In genomic region chr4:88623097-88623496, GRCh38 we compare ENCODE assay signal across 13 cellular contexts. TPM values are rescaled to one million over a fixed set of nuclear protein-coding genes. Genes with fewer than 3 reads are reported as not detected.
DNase-seq lines count a peak whose midpoint lies in the region; ATAC-seq and TF ChIP-seq lines count a peak whose summit lies in the region.
"Had no signal": no experiment of that assay in that cellular context is flagged by ENCODE, and none has a peak within 500 bp of the region (broad histone marks: within the 10 kb centered on the region; RNA-seq: fewer than 3 reads in every experiment).

No MANE protein-coding gene starts in this region.

- H3K4me1 ChIP-seq in ACC112 (ENCODE audit: control insufficient read depth, insufficient read depth, low read length, unreplicated experiment), result peaks cover 50% of the 10 kb centered on the region
- H3K4me1 ChIP-seq in left lung, result peaks cover 0 to 16% of the 10 kb centered on the region in 2 donors

- H3K36me3 ChIP-seq in ACC112 (ENCODE audit: insufficient read depth, low read length), result peaks cover 9% of the 10 kb centered on the region; the same call in 1 of the 2 replicates
- H3K36me3 ChIP-seq in left lung, result peaks cover 0 to 3% of the 10 kb centered on the region in 2 donors
- H3K36me3 ChIP-seq: thoracic aorta had no signal

- H3K4me3 ChIP-seq in ACC112 (ENCODE audit: low read depth, low read length), result no peak overlapping the region
- H3K4me3 ChIP-seq in HFF-Myc (replicated peaks; ENCODE audit: low read depth, low read length), result no peak overlapping the region
- no peak overlapping the region for H3K4me3 ChIP-seq in left lung
- H3K4me3 ChIP-seq: thoracic aorta had no signal

- no peaks in the 10 kb centered on the region for H3K27me3 ChIP-seq in ACC112 (ENCODE audit: insufficient read depth, low read length)
- H3K27me3 ChIP-seq in left lung, result no peaks in the 10 kb centered on the region

- peaks cover 4% of the 10 kb centered on the region for H3K79me2 ChIP-seq in ACC112 (ENCODE audit: control insufficient read depth, insufficient read depth, low read length, unreplicated experiment)

- H2AFZ ChIP-seq in ACC112 (ENCODE audit: low read length, unreplicated experiment), result no peak overlapping the region

- DNase-seq in HFF-Myc (ENCODE audit: extremely low read depth, low read depth) (peak; percentile 49), amniotic epithelial cell (ENCODE audit: low read depth) (peak; percentile 97), left lung (no peak), GM13976 (ENCODE audit: low spot score) (no peak), NCI-H526 (lab: John Stamatoyannopoulos, UW) (no peak)
- DNase-seq: CD8-positive, alpha-beta memory T cell; kidney; stimulated activated CD4-positive, alpha-beta T cell treated with anti-CD3 and anti-CD28 coated beads, Interleukin-4, amount 100 ng/mL, for 4 hours had no signal

- TF ChIP-seq CTCF in HFF-Myc (IDR thresholded peaks at IDR 0.05; ENCODE audit: low read depth, low read length, missing control alignments) (no peak), left lung (IDR thresholded peaks at IDR 0.05) (no peak), GM13976 (IDR thresholded peaks at IDR 0.05; ENCODE audit: borderline replicate concordance, control extremely low read depth, extremely low read depth, insufficient read depth, missing control alignments) (no peak)

- H3K9me3 ChIP-seq in left lung, result peaks cover 0 to 6% of the 10 kb centered on the region in 2 donors
- H3K9me3 ChIP-seq: thoracic aorta had no signal

- in situ Hi-C loops in GM13976 (cut with MboI; ENCODE audit: low sequenced_read_pairs, unreplicated experiment), result no loop called here

- intact Hi-C loops in left lung (cut with DNase I), result no loop called here

- H3K27ac ChIP-seq in ACC112 (ENCODE audit: low read depth, low read length) (peak overlapping the region; percentile 89), left lung (no peak overlapping the region)
- H3K27ac ChIP-seq: thoracic aorta had no signal

- peak; percentile 33 for ATAC-seq in left lung
- no peak for ATAC-seq in HG03439 (IDR thresholded peaks at IDR 0.05; ENCODE audit: unreplicated experiment)
- no peak for ATAC-seq in GM21447 (IDR thresholded peaks at IDR 0.05; ENCODE audit: unreplicated experiment)
- ATAC-seq: Right ventricle myocardium inferior had no signal

RNA-seq across cellular contexts. Expression of gene HERC3, which starts 30.8 kb away (rescaled TPM):
- 10 to 100 TPM; 31.9 to 43.8 TPM for total RNA-seq in left lung

Comparison
In these comparisons a context has a peak if more than half of its experiments do, and no peak if none do; other contexts are left out.
1. DNase-seq: peak in HFF-Myc (single experiment) and amniotic epithelial cell (single experiment); none in left lung (0 of 2), GM13976 (single experiment) and NCI-H526 (0 of 2).